13 cellular contexts compared by ENCODE assay signal in genomic region chr17:7469843-7470242, GRCh38. TPM values are rescaled to one million over a fixed set of nuclear protein-coding genes. Genes with fewer than 3 reads are reported as not detected.
DNase-seq lines count a peak whose midpoint lies in the region; ATAC-seq, FAIRE-seq and TF ChIP-seq lines count a peak whose summit lies in the region.
"Not testable (repeated sequence)": the region's sequence is repeated elsewhere in the genome, so short reads cannot be mapped to it uniquely, and the experiment has no call there.
"Had no signal": no experiment of that assay in that cellular context is flagged by ENCODE, and none has a peak within 500 bp of the region (broad histone marks: within the 10 kb centered on the region; RNA-seq: fewer than 3 reads in every experiment).

No MANE protein-coding gene starts in this region.

- not testable (repeated sequence) for TF ChIP-seq POLR2A in adrenal gland (IDR thresholded peaks at IDR 0.05); body of pancreas (IDR thresholded peaks at IDR 0.05); HepG2 (IDR thresholded peaks at IDR 0.05; ENCODE audit: insufficient read depth in 1 of 2, low read depth in 2 of 2, low read length in 2 of 2)

- not testable (repeated sequence) for TF ChIP-seq CTCF in HEK293 (tag by site-specific recombination; IDR thresholded peaks at IDR 0.05); adrenal gland (IDR thresholded peaks at IDR 0.05); body of pancreas (IDR thresholded peaks at IDR 0.05); left ventricle myocardium inferior (IDR thresholded peaks at IDR 0.05; ENCODE audit: borderline replicate concordance); HepG2 (CRISPR knock-in tag; IDR thresholded peaks at IDR 0.05); pancreas (IDR thresholded peaks at IDR 0.05); psoas muscle (IDR thresholded peaks at IDR 0.05)

- H4K20me1 ChIP-seq in HepG2 (ENCODE audit: insufficient read depth, low read length) = peaks cover 13% of the 10 kb centered on the region

- 86 to 92% (median 89%) methylated on average over 12 of the region's 12 CpGs for WGBS in adrenal gland, 4 donors
- WGBS in body of pancreas, 2 donors = 94% methylated on average over 12 of the region's 12 CpGs
- WGBS in HepG2 (ENCODE audit: low lambda C conversion rate) = 88% methylated on average over 12 of the region's 12 CpGs
- WGBS in pancreas, 2 donors = 96 to 97% methylated on average over 12 of the region's 12 CpGs
- 91 to 92% (median 91%) methylated on average over 12 of the region's 12 CpGs for WGBS in psoas muscle, 3 donors

- TF ChIP-seq EP300 in HepG2 (IDR thresholded peaks at IDR 0.05; ENCODE audit: low read depth in 2 of 2, low read length in 2 of 2); HepG2 (CRISPR knock-in tag; IDR thresholded peaks at IDR 0.05; ENCODE audit: borderline replicate concordance): not testable (repeated sequence)

- ATAC-seq in body of pancreas, HepG2, pancreas, psoas muscle: not testable (repeated sequence)

- FAIRE-seq in HepG2 (lab: Jason Lieb, UNC); pancreas (lab: Jason Lieb, UNC): not testable (repeated sequence)

- intact Hi-C loops in adrenal gland (cut with DNase I); body of pancreas (cut with DNase I); left ventricle myocardium inferior (cut with micrococcal nuclease); HepG2 (cut with micrococcal nuclease; ENCODE audit: unreplicated experiment); pancreas (cut with DNase I); psoas muscle (cut with DNase I): not testable (repeated sequence)

- H3K27ac ChIP-seq in HEK293 (ENCODE audit: extremely low read depth, low read depth, low read length); HepG2 (ENCODE audit: extremely low read length, insufficient read depth, low read length): not testable (repeated sequence)
- H3K27ac ChIP-seq in adrenal gland = peak overlapping the region in 4 of 5 donors; percentile 72 to 91 (median 79)
- H3K27ac ChIP-seq in body of pancreas = peak overlapping the region in 3 of 4 donors; percentile 81 to 94 (median 88)
- H3K27ac ChIP-seq in left ventricle myocardium inferior (replicated peaks) = peak overlapping the region; percentile 85
- peak overlapping the region in 3 of 4 donors; percentile 20 to 85 (median 82) for H3K27ac ChIP-seq in pancreas
- peak overlapping the region; percentile 30 for H3K27ac ChIP-seq in psoas muscle

- H3K36me3 ChIP-seq in HEK293 (ENCODE audit: control insufficient read depth in 2 of 2, insufficient read depth in 1 of 2, low read length in 2 of 2) = peaks cover 0 to 21% of the 10 kb centered on the region in 2 experiments; a peak in 2 of 3 replicates
- H3K36me3 ChIP-seq in adrenal gland (replicated peaks in 1 of 2) = peaks cover 0 to 14% of the 10 kb centered on the region in 2 donors
- H3K36me3 ChIP-seq in body of pancreas (replicated peaks in 1 of 2; ENCODE audit: insufficient read depth in 1 of 2, low read depth in 2 of 2); HepG2 (replicated peaks in 1 of 2; ENCODE audit: control insufficient read depth in 1 of 2, insufficient read depth in 2 of 2, low read length in 2 of 2); pancreas: not testable (repeated sequence)
- peaks cover 15% of the 10 kb centered on the region for H3K36me3 ChIP-seq in left ventricle myocardium inferior
- peaks cover 0 to 17% of the 10 kb centered on the region in 2 donors for H3K36me3 ChIP-seq in psoas muscle (ENCODE audit: insufficient read depth in 1 of 2, low read depth in 1 of 2)

- not testable (repeated sequence) for H3K4me1 ChIP-seq in HEK293 (ENCODE audit: control insufficient read depth, insufficient read depth, low read length)
- peaks cover 32 to 53% of the 10 kb centered on the region in 2 donors for H3K4me1 ChIP-seq in adrenal gland (replicated peaks in 1 of 2)
- H3K4me1 ChIP-seq in body of pancreas = peaks cover 69% of the 10 kb centered on the region
- peaks cover 92% of the 10 kb centered on the region for H3K4me1 ChIP-seq in left ventricle myocardium inferior
- H3K4me1 ChIP-seq in HepG2 (ENCODE audit: insufficient read depth, low read length) = peaks cover 41% of the 10 kb centered on the region
- H3K4me1 ChIP-seq in pancreas = peaks cover 19 to 26% (median 23%) of the 10 kb centered on the region in 3 donors
- H3K4me1 ChIP-seq in psoas muscle = peaks cover 43% of the 10 kb centered on the region

- not testable (repeated sequence) for H3K9ac ChIP-seq in HepG2 (ENCODE audit: insufficient read depth, low read depth, low read length)

- H2AFZ ChIP-seq in HepG2 (ENCODE audit: low read length) = not testable (repeated sequence)

- not testable (repeated sequence) for TF ChIP-seq RAD21 in HepG2 (CRISPR knock-in tag; IDR thresholded peaks at IDR 0.05)

- H3K9me3 ChIP-seq in HEK293 (ENCODE audit: control insufficient read depth, insufficient read depth, low read depth, low read length); adrenal gland (replicated peaks in 1 of 3); body of pancreas; left ventricle myocardium inferior (replicated peaks); HepG2 (ENCODE audit: low read length); pancreas; psoas muscle: not testable (repeated sequence)

- POLR2A ChIA-PET in HEK293 (lab: Yijun Ruan, JAX) (interaction anchor here (1.3 to 1.5 kb wide), 2 partner anchors 10 to 66 kb away, joined by 3 to 10 read pairs; partner anchors contain the start of gene TMEM256), HepG2 (lab: Yijun Ruan, JAX) (interaction anchor here (1.0 to 1.7 kb wide), 2 partner anchors 14 to 25 kb away, joined by 4 to 5 read pairs; partner anchors contain the start of genes CHRNB1 and POLR2A)

- not testable (repeated sequence) for H3K4me2 ChIP-seq in HepG2 (ENCODE audit: low read depth, low read length)

- H3K79me2 ChIP-seq in HepG2 (ENCODE audit: insufficient read depth, low read length) = peaks cover 21% of the 10 kb centered on the region

- in situ Hi-C loops in HepG2 (cut with HindIII; ENCODE audit: extremely low pct_ligation_motif_present, low pct_unique_long_range_greater_than_20kb) = not testable (repeated sequence)

- H3K4me3 ChIP-seq in HEK293 (ENCODE audit: low read depth, low read length); adrenal gland; body of pancreas; left ventricle myocardium inferior; HepG2 (replicated peaks in 1 of 3; ENCODE audit: insufficient read depth in 1 of 3, low read depth in 2 of 3, low read length in 3 of 3); pancreas; psoas muscle: not testable (repeated sequence)

- not testable (repeated sequence) for BruUV-seq in HepG2 (replicated peaks; lab: Mats Ljungman, UMichigan)

- not testable (repeated sequence) for H3K27me3 ChIP-seq in adrenal gland; body of pancreas; left ventricle myocardium inferior (ENCODE audit: low read depth); HepG2 (ENCODE audit: control insufficient read depth in 1 of 2, insufficient read depth in 2 of 2, low read length in 2 of 2); pancreas; psoas muscle (ENCODE audit: insufficient read depth in 3 of 3, low read length in 2 of 3)

- CTCF ChIA-PET in HEK293 (lab: Yijun Ruan, JAX) = interaction anchor here (0.6 to 1.6 kb wide), 6 partner anchors 8 to 104 kb away, joined by 3 to 7 read pairs (median 4); no protein-coding TSS in a partner anchor
- CTCF ChIA-PET in HepG2 (lab: Yijun Ruan, JAX; ENCODE audit: low intra/inter-chr PET ratio, low total read pairs) = not testable (repeated sequence)

- DNase-seq in adrenal gland; body of pancreas; left ventricle myocardium inferior; HepG2 (ENCODE audit: low spot score); pancreas; psoas muscle: not testable (repeated sequence)

RNA-seq across cellular contexts. Expression of gene ZBTB4, which starts 9.6 kb away (rescaled TPM):
- total RNA-seq in adrenal gland (100 to 1,000 TPM in 1 of 8 donors, 10 to 100 TPM in 7; 54.0 to 111 (median 76.4) TPM), body of pancreas (10 to 100 TPM; 30.9 to 38.2 TPM), left ventricle myocardium inferior (63.4 TPM), HepG2 (2016; rRNA removed; fragmentation: Illumina TruSeq; extraction: Trizol) (3.3 and 4.3 TPM in 2 replicates), pancreas (10 to 100 TPM; 20.3 to 30.2 (median 22.2) TPM), psoas muscle (10 to 100 TPM; 29.3 to 43.2 (median 35.5) TPM)
- polyA plus RNA-seq in adrenal gland (10 to 100 TPM; 30.0 to 59.6 (median 54.6) TPM), HepG2 (2011; rRNA removed) (7.4 and 7.9 TPM in 2 replicates), pancreas (10 to 100 TPM; 17.3 to 19.2 TPM), psoas muscle (10 to 100 TPM; 10.3 to 20.2 (median 13.5) TPM)
- total RNA-seq in HepG2 (2016; cell fraction: cytosol; rRNA removed; fragmentation: Illumina TruSeq; extraction: Trizol; ENCODE audit: low read depth) = 0.40 and 0.53 TPM in 2 replicates
- total RNA-seq in HepG2 (2016; cell fraction: insoluble cytoplasmic fraction; rRNA removed; fragmentation: Illumina TruSeq; extraction: Trizol) = 3.5 and 4.2 TPM in 2 replicates
- 2.0 and 2.1 TPM in 2 replicates for total RNA-seq in HepG2 (2016; cell fraction: membrane; rRNA removed; fragmentation: Illumina TruSeq; extraction: Trizol)
- total RNA-seq in HepG2 (2016; cell fraction: nucleus; rRNA removed; fragmentation: Illumina TruSeq; extraction: Trizol) = 4.9 and 5.7 TPM in 2 replicates
- polyA plus RNA-seq in HepG2 (2011; cell fraction: cytosol; rRNA removed) = 5.5 and 5.7 TPM in 2 replicates
- polyA plus RNA-seq in HepG2 (2011; cell fraction: nucleus; rRNA removed) = 16.5 and 17.2 TPM in 2 replicates
- polyA plus RNA-seq in HepG2 (2012) = 7.9 and 9.5 TPM in 2 replicates
- polyA plus RNA-seq in HepG2 (2016; cell fraction: cytosol; fragmentation: Illumina TruSeq; extraction: Trizol; ENCODE audit: low read depth) = 0.25 and 0.36 TPM in 2 replicates
- 4.0 and 4.5 TPM in 2 replicates for polyA plus RNA-seq in HepG2 (2016; cell fraction: insoluble cytoplasmic fraction; fragmentation: Illumina TruSeq; extraction: Trizol; ENCODE audit: low read depth)
- polyA plus RNA-seq in HepG2 (2016; cell fraction: membrane; fragmentation: Illumina TruSeq; extraction: Trizol; ENCODE audit: low read depth) = 1.1 and 1.4 TPM in 2 replicates
- polyA plus RNA-seq in HepG2 (2016; cell fraction: nucleus; fragmentation: Illumina TruSeq; extraction: Trizol; ENCODE audit: insufficient read depth, low read depth) = 10.4 and 11.2 TPM in 2 replicates
- polyA minus RNA-seq in HepG2 (2011; rRNA and poly(A)+ RNA removed; ENCODE audit: low replicate concordance) = 19.5 and 24.6 TPM in 2 replicates
- polyA minus RNA-seq in HepG2 (2011; cell fraction: cytosol; rRNA and poly(A)+ RNA removed) = 6.2 and 7.2 TPM in 2 replicates
- 12.5 and 14.9 TPM in 2 replicates for polyA minus RNA-seq in HepG2 (2011; cell fraction: nucleus; rRNA and poly(A)+ RNA removed)

RNA-seq across cellular contexts. Expression of gene SLC35G6, which starts 11.4 kb away (rescaled TPM):
- total RNA-seq in adrenal gland (not detected), body of pancreas (not detected), left ventricle myocardium inferior (not detected), HepG2 (2016; rRNA removed; fragmentation: Illumina TruSeq; extraction: Trizol) (0.07 TPM in 1 of 2 replicates, not detected in the other), pancreas (not detected), psoas muscle (not detected)
- polyA plus RNA-seq in adrenal gland (under 1 TPM in 1 of 3 donors, not detected in 2; 0.24 TPM), HepG2 (2011; rRNA removed) (0.04 TPM in 1 of 2 replicates, not detected in the other), pancreas (under 1 TPM in 1 of 2 donors, not detected in 1; 0.08 TPM), psoas muscle (under 1 TPM in 1 of 3 donors, not detected in 2; 0.05 TPM)
- not detected in 2 replicates for total RNA-seq in HepG2 (2016; cell fraction: cytosol; rRNA removed; fragmentation: Illumina TruSeq; extraction: Trizol; ENCODE audit: low read depth)
- not detected in 2 replicates for total RNA-seq in HepG2 (2016; cell fraction: insoluble cytoplasmic fraction; rRNA removed; fragmentation: Illumina TruSeq; extraction: Trizol)
- not detected in 2 replicates for total RNA-seq in HepG2 (2016; cell fraction: membrane; rRNA removed; fragmentation: Illumina TruSeq; extraction: Trizol)
- not detected in 2 replicates for total RNA-seq in HepG2 (2016; cell fraction: nucleus; rRNA removed; fragmentation: Illumina TruSeq; extraction: Trizol)
- polyA plus RNA-seq in HepG2 (2011; cell fraction: cytosol; rRNA removed) = not detected in 2 replicates
- polyA plus RNA-seq in HepG2 (2011; cell fraction: nucleus; rRNA removed) = not detected in 2 replicates
- polyA plus RNA-seq in HepG2 (2012) = 0.09 and 0.16 TPM in 2 replicates
- polyA plus RNA-seq in HepG2 (2016; cell fraction: cytosol; fragmentation: Illumina TruSeq; extraction: Trizol; ENCODE audit: low read depth) = not detected in 2 replicates
- polyA plus RNA-seq in HepG2 (2016; cell fraction: insoluble cytoplasmic fraction; fragmentation: Illumina TruSeq; extraction: Trizol; ENCODE audit: low read depth) = not detected in 2 replicates
- polyA plus RNA-seq in HepG2 (2016; cell fraction: membrane; fragmentation: Illumina TruSeq; extraction: Trizol; ENCODE audit: low read depth) = not detected in 2 replicates
- polyA plus RNA-seq in HepG2 (2016; cell fraction: nucleus; fragmentation: Illumina TruSeq; extraction: Trizol; ENCODE audit: insufficient read depth, low read depth) = not detected in 2 replicates
- polyA minus RNA-seq in HepG2 (2011; rRNA and poly(A)+ RNA removed; ENCODE audit: low replicate concordance) = not detected in 2 replicates
- polyA minus RNA-seq in HepG2 (2011; cell fraction: cytosol; rRNA and poly(A)+ RNA removed) = not detected in 2 replicates
- polyA minus RNA-seq in HepG2 (2011; cell fraction: nucleus; rRNA and poly(A)+ RNA removed) = not detected in 2 replicates
- total RNA-seq: A172; Caco-2; Calu3; CD8-positive, alpha-beta T cell had no signal
- polyA plus RNA-seq: A549, BJ had no signal

RNA-seq across cellular contexts. Expression of gene POLR2A, which starts 14.3 kb away (rescaled TPM):
- total RNA-seq in adrenal gland (100 to 1,000 TPM in 5 of 8 donors, 10 to 100 TPM in 3; 84.2 to 172 (median 118) TPM), body of pancreas (100 to 1,000 TPM in 1 of 2 donors, 10 to 100 TPM in 1; 36.3 to 124 TPM), left ventricle myocardium inferior (38.7 TPM), HepG2 (2016; rRNA removed; fragmentation: Illumina TruSeq; extraction: Trizol) (17.8 and 63.2 TPM in 2 replicates), pancreas (10 to 100 TPM; 45.7 to 62.6 (median 53.8) TPM), psoas muscle (10 to 100 TPM; 42.7 to 74.3 (median 56.9) TPM)
- polyA plus RNA-seq in adrenal gland (10 to 100 TPM; 19.3 to 80.4 (median 58.7) TPM), HepG2 (2011; rRNA removed) (17.2 and 18.3 TPM in 2 replicates), pancreas (10 to 100 TPM; 24.5 to 83.6 TPM), psoas muscle (10 to 100 TPM in 2 of 3 donors, 1 to 10 TPM in 1; 8.0 to 68.7 (median 15.0) TPM)
- total RNA-seq in HepG2 (2016; cell fraction: cytosol; rRNA removed; fragmentation: Illumina TruSeq; extraction: Trizol; ENCODE audit: low read depth) = 31.8 and 37.1 TPM in 2 replicates
- total RNA-seq in HepG2 (2016; cell fraction: insoluble cytoplasmic fraction; rRNA removed; fragmentation: Illumina TruSeq; extraction: Trizol) = 16.0 and 50.4 TPM in 2 replicates
- 16.5 and 17.5 TPM in 2 replicates for total RNA-seq in HepG2 (2016; cell fraction: membrane; rRNA removed; fragmentation: Illumina TruSeq; extraction: Trizol)
- total RNA-seq in HepG2 (2016; cell fraction: nucleus; rRNA removed; fragmentation: Illumina TruSeq; extraction: Trizol) = 46.2 and 49.6 TPM in 2 replicates
- 4.8 and 6.3 TPM in 2 replicates for polyA plus RNA-seq in HepG2 (2011; cell fraction: cytosol; rRNA removed)
- polyA plus RNA-seq in HepG2 (2011; cell fraction: nucleus; rRNA removed) = 85.5 and 109 TPM in 2 replicates
- 43.9 and 44.8 TPM in 2 replicates for polyA plus RNA-seq in HepG2 (2012)
- polyA plus RNA-seq in HepG2 (2016; cell fraction: cytosol; fragmentation: Illumina TruSeq; extraction: Trizol; ENCODE audit: low read depth) = 1.2 and 1.6 TPM in 2 replicates
- 25.1 and 41.6 TPM in 2 replicates for polyA plus RNA-seq in HepG2 (2016; cell fraction: insoluble cytoplasmic fraction; fragmentation: Illumina TruSeq; extraction: Trizol; ENCODE audit: low read depth)
- 2.8 and 4.1 TPM in 2 replicates for polyA plus RNA-seq in HepG2 (2016; cell fraction: membrane; fragmentation: Illumina TruSeq; extraction: Trizol; ENCODE audit: low read depth)
- 62.8 and 68.8 TPM in 2 replicates for polyA plus RNA-seq in HepG2 (2016; cell fraction: nucleus; fragmentation: Illumina TruSeq; extraction: Trizol; ENCODE audit: insufficient read depth, low read depth)
- 200 and 209 TPM in 2 replicates for polyA minus RNA-seq in HepG2 (2011; rRNA and poly(A)+ RNA removed; ENCODE audit: low replicate concordance)
- 71.5 and 80.7 TPM in 2 replicates for polyA minus RNA-seq in HepG2 (2011; cell fraction: cytosol; rRNA and poly(A)+ RNA removed)
- 159 and 190 TPM in 2 replicates for polyA minus RNA-seq in HepG2 (2011; cell fraction: nucleus; rRNA and poly(A)+ RNA removed)

RNA-seq across cellular contexts. Expression of gene CHRNB1, which starts 25.0 kb away (rescaled TPM):
- 10 to 100 TPM; 18.7 to 56.3 (median 39.0) TPM for total RNA-seq in adrenal gland
- 10 to 100 TPM; 32.2 to 40.8 (median 32.9) TPM for polyA plus RNA-seq in adrenal gland
- total RNA-seq in body of pancreas = 1 to 10 TPM; 2.6 to 8.8 TPM
- total RNA-seq in left ventricle myocardium inferior = 8.7 TPM
- total RNA-seq in HepG2 (2016; rRNA removed; fragmentation: Illumina TruSeq; extraction: Trizol) = 3.6 and 5.4 TPM in 2 replicates
- 2.0 and 3.3 TPM in 2 replicates for total RNA-seq in HepG2 (2016; cell fraction: cytosol; rRNA removed; fragmentation: Illumina TruSeq; extraction: Trizol; ENCODE audit: low read depth)
- 3.8 and 6.3 TPM in 2 replicates for total RNA-seq in HepG2 (2016; cell fraction: insoluble cytoplasmic fraction; rRNA removed; fragmentation: Illumina TruSeq; extraction: Trizol)
- 5.4 and 5.7 TPM in 2 replicates for total RNA-seq in HepG2 (2016; cell fraction: membrane; rRNA removed; fragmentation: Illumina TruSeq; extraction: Trizol)
- total RNA-seq in HepG2 (2016; cell fraction: nucleus; rRNA removed; fragmentation: Illumina TruSeq; extraction: Trizol) = 4.3 and 6.2 TPM in 2 replicates
- polyA plus RNA-seq in HepG2 (2011; rRNA removed) = 33.7 and 39.6 TPM in 2 replicates
- polyA plus RNA-seq in HepG2 (2011; cell fraction: cytosol; rRNA removed) = 31.4 and 33.2 TPM in 2 replicates
- 39.4 and 43.0 TPM in 2 replicates for polyA plus RNA-seq in HepG2 (2011; cell fraction: nucleus; rRNA removed)
- polyA plus RNA-seq in HepG2 (2012) = 19.3 and 22.8 TPM in 2 replicates
- 4.4 and 6.0 TPM in 2 replicates for polyA plus RNA-seq in HepG2 (2016; cell fraction: cytosol; fragmentation: Illumina TruSeq; extraction: Trizol; ENCODE audit: low read depth)
- polyA plus RNA-seq in HepG2 (2016; cell fraction: insoluble cytoplasmic fraction; fragmentation: Illumina TruSeq; extraction: Trizol; ENCODE audit: low read depth) = 10.0 and 13.6 TPM in 2 replicates
- polyA plus RNA-seq in HepG2 (2016; cell fraction: membrane; fragmentation: Illumina TruSeq; extraction: Trizol; ENCODE audit: low read depth) = 9.9 and 11.0 TPM in 2 replicates
- polyA plus RNA-seq in HepG2 (2016; cell fraction: nucleus; fragmentation: Illumina TruSeq; extraction: Trizol; ENCODE audit: insufficient read depth, low read depth) = 23.1 and 25.7 TPM in 2 replicates
- 2.6 and 35.4 TPM in 2 replicates for polyA minus RNA-seq in HepG2 (2011; rRNA and poly(A)+ RNA removed; ENCODE audit: low replicate concordance)
- polyA minus RNA-seq in HepG2 (2011; cell fraction: cytosol; rRNA and poly(A)+ RNA removed) = 6.4 and 7.2 TPM in 2 replicates
- 9.0 and 9.9 TPM in 2 replicates for polyA minus RNA-seq in HepG2 (2011; cell fraction: nucleus; rRNA and poly(A)+ RNA removed)
- total RNA-seq in pancreas = 10 to 100 TPM in 2 of 6 donors, 1 to 10 TPM in 4; 7.5 to 15.0 (median 8.7) TPM
- polyA plus RNA-seq in pancreas = 10 to 100 TPM in 1 of 2 donors, 1 to 10 TPM in 1; 9.7 to 11.1 TPM
- total RNA-seq in psoas muscle = 100 to 1,000 TPM; 107 to 190 (median 147) TPM
- 100 to 1,000 TPM in 1 of 3 donors, 10 to 100 TPM in 2; 73.0 to 118 (median 91.7) TPM for polyA plus RNA-seq in psoas muscle

RNA-seq across cellular contexts. Expression of gene FGF11, which starts 30.5 kb away (rescaled TPM):
- total RNA-seq in adrenal gland (10 to 100 TPM; 12.8 to 76.7 (median 27.3) TPM), body of pancreas (1 to 10 TPM in 1 of 2 donors, not detected in 1; 2.1 TPM), left ventricle myocardium inferior (6.5 TPM), HepG2 (2016; rRNA removed; fragmentation: Illumina TruSeq; extraction: Trizol) (0.20 and 0.55 TPM in 2 replicates), pancreas (1 to 10 TPM in 1 of 6 donors, under 1 TPM in 5; 0.09 to 1.1 (median 0.31) TPM), psoas muscle (10 to 100 TPM in 3 of 4 donors, 1 to 10 TPM in 1; 2.7 to 21.1 (median 10.1) TPM)
- polyA plus RNA-seq in adrenal gland (10 to 100 TPM; 10.2 to 33.2 (median 19.2) TPM), HepG2 (2011; rRNA removed) (7.0 and 7.6 TPM in 2 replicates), pancreas (under 1 TPM; 0.61 to 0.65 TPM), psoas muscle (1 to 10 TPM; 2.0 to 4.4 (median 3.7) TPM)
- total RNA-seq in HepG2 (2016; cell fraction: cytosol; rRNA removed; fragmentation: Illumina TruSeq; extraction: Trizol; ENCODE audit: low read depth) = 0.35 and 0.40 TPM in 2 replicates
- total RNA-seq in HepG2 (2016; cell fraction: insoluble cytoplasmic fraction; rRNA removed; fragmentation: Illumina TruSeq; extraction: Trizol) = 0.22 and 0.37 TPM in 2 replicates
- total RNA-seq in HepG2 (2016; cell fraction: membrane; rRNA removed; fragmentation: Illumina TruSeq; extraction: Trizol) = 0.52 and 0.77 TPM in 2 replicates
- total RNA-seq in HepG2 (2016; cell fraction: nucleus; rRNA removed; fragmentation: Illumina TruSeq; extraction: Trizol) = 0.13 and 0.53 TPM in 2 replicates
- 4.4 and 5.5 TPM in 2 replicates for polyA plus RNA-seq in HepG2 (2011; cell fraction: cytosol; rRNA removed)
- 11.9 and 12.6 TPM in 2 replicates for polyA plus RNA-seq in HepG2 (2011; cell fraction: nucleus; rRNA removed)
- polyA plus RNA-seq in HepG2 (2012) = 4.0 and 6.3 TPM in 2 replicates
- 0.61 and 0.87 TPM in 2 replicates for polyA plus RNA-seq in HepG2 (2016; cell fraction: cytosol; fragmentation: Illumina TruSeq; extraction: Trizol; ENCODE audit: low read depth)
- polyA plus RNA-seq in HepG2 (2016; cell fraction: insoluble cytoplasmic fraction; fragmentation: Illumina TruSeq; extraction: Trizol; ENCODE audit: low read depth) = 0.62 and 1.0 TPM in 2 replicates
- polyA plus RNA-seq in HepG2 (2016; cell fraction: membrane; fragmentation: Illumina TruSeq; extraction: Trizol; ENCODE audit: low read depth) = 1.2 TPM in 2 replicates
- polyA plus RNA-seq in HepG2 (2016; cell fraction: nucleus; fragmentation: Illumina TruSeq; extraction: Trizol; ENCODE audit: insufficient read depth, low read depth) = 1.1 and 1.6 TPM in 2 replicates
- polyA minus RNA-seq in HepG2 (2011; rRNA and poly(A)+ RNA removed; ENCODE audit: low replicate concordance) = 3.3 and 7.7 TPM in 2 replicates
- 2.0 and 2.3 TPM in 2 replicates for polyA minus RNA-seq in HepG2 (2011; cell fraction: cytosol; rRNA and poly(A)+ RNA removed)
- 1.1 and 1.2 TPM in 2 replicates for polyA minus RNA-seq in HepG2 (2011; cell fraction: nucleus; rRNA and poly(A)+ RNA removed)
- total RNA-seq: A172 had no signal
